Comparison of ENCODE assay signal across 8 cellular contexts in the genomic region with DNA sequence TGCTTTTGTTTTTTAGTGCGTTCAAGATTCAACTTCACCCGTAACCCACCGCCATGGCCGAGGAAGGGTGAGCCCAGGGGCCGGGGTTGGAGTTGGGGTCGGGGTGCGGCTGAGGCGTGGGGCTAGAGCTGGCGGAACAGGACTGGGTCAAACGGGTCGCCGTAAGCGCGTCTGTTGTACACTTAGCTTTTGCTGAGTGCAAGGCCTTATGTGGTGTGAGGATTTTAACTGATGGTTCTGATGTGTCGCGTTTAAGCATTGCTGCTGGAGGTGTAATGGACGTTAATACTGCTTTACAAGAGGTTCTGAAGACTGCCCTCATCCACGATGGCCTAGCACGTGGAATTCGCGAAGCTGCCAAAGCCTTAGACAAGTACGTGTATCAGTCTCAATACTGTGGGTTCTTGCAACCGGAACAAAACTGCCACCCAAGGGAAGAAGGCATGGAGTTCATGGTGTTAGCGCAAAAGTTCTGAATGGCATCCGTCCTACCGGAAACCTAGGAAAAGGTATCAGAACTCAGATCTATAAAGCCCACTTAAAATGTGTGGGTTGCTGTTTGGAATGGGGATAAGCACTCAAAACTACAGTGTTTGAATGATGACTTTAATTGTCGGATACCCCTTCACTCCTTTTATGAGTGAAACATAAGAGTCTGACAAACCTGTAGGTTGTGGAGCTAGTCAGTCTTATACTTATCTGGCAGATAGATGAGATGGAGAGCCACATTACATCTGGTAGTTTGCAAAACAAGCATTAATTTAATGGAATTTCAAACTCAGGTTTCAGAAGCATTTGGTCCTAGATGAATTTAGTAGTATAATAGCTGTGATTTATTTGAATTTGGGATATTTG. TPM values are rescaled to one million over a fixed set of nuclear protein-coding genes. Genes with fewer than 3 reads are reported as not detected.
A peak's percentile ranks its signal among the peaks of the same experiment; 100 is the strongest.
DNase-seq lines count a peak whose midpoint lies in the region; ATAC-seq and TF ChIP-seq lines count a peak whose summit lies in the region.

No MANE protein-coding gene starts in this region.

- H2AK9ac ChIP-seq in IMR-90 (replicated peaks; ENCODE audit: low read depth, low read length, poor library complexity) = peak overlapping the region; percentile 91

- H3K36me3 Mint-ChIP-seq in activated naive CD8-positive, alpha-beta T cell = peaks cover 41% of the 10 kb centered on the region
- peaks cover 56 to 64% of the 10 kb centered on the region in 2 donors for H3K36me3 Mint-ChIP-seq in stimulated activated naive B cell treated with anti-CD40 and anti-IgM and Interleukin-4, amounts not matched to agents 10 μg/mL and 1 μg/mL and 100 μg/mL, for 72 hours

- peak overlapping the region; percentile 63 for H3K4ac ChIP-seq in IMR-90 (ENCODE audit: low read depth, low read length)

- dilution Hi-C loops in IMR-90 (cut with HindIII; ENCODE audit: low sequenced_read_pairs, unreplicated experiment) = no loop called here

- peaks cover 33 to 55% (median 38%) of the 10 kb centered on the region in 10 experiments for H3K4me1 ChIP-seq in BLaER1 treated with 17β-estradiol and CSF1 and Interleukin-3, amounts not matched to agents 10 nM and 100 nM
- H3K4me1 ChIP-seq in IMR-90 (ENCODE audit: control insufficient read depth, insufficient read depth, low read length) = peaks cover 2% of the 10 kb centered on the region
- H3K4me1 ChIP-seq in iPS-18a (ENCODE audit: control insufficient read depth, low read depth, low read length) = peaks cover 22% of the 10 kb centered on the region

- TF ChIP-seq CTCF in IMR-90 (conservative IDR thresholded peaks at IDR 0.05; ENCODE audit: low read depth, low read length) = no peak

- no peak for TF ChIP-seq RAD21 in IMR-90 (IDR thresholded peaks at IDR 0.05; ENCODE audit: low read length)

- no peak overlapping the region for H2AFZ ChIP-seq in IMR-90 (replicated peaks; ENCODE audit: low read length, poor library complexity)

- peak overlapping the region; percentile 35 for H4K91ac ChIP-seq in IMR-90 (ENCODE audit: insufficient read depth, low read depth, low read length)

- H2BK5ac ChIP-seq in IMR-90 (ENCODE audit: low read depth, low read length, poor library complexity, severe bottlenecking) = peak overlapping the region; percentile 31

- no peaks in the 10 kb centered on the region for H3K27me3 ChIP-seq in BLaER1 treated with 17β-estradiol and CSF1 and Interleukin-3, amounts not matched to agents 10 nM and 100 nM
- H3K27me3 ChIP-seq in IMR-90 (ENCODE audit: control insufficient read depth, insufficient read depth, low read length) (no peaks in the 10 kb centered on the region), iPS-18a (ENCODE audit: control insufficient read depth, insufficient read depth, low read length) (no peaks in the 10 kb centered on the region)

- no peaks in the 10 kb centered on the region for H3K27me3 Mint-ChIP-seq in activated naive CD8-positive, alpha-beta T cell
- no peaks in the 10 kb centered on the region for H3K27me3 Mint-ChIP-seq in stimulated activated naive B cell treated with anti-CD40 and anti-IgM and Interleukin-4, amounts not matched to agents 10 μg/mL and 1 μg/mL and 100 μg/mL, for 72 hours

- H4K8ac ChIP-seq in IMR-90 (ENCODE audit: low read depth in 2 of 2, low read length in 2 of 2) = peak overlapping the region; percentile 38 to 78; a peak in 3 of 4 replicates

- H3K18ac ChIP-seq in IMR-90 (ENCODE audit: low read depth, low read length) = no peak overlapping the region

- H3K9me3 ChIP-seq in BLaER1 treated with 17β-estradiol and CSF1 and Interleukin-3, amounts not matched to agents 10 nM and 100 nM (replicated peaks in 1 of 11) = no peaks in the 10 kb centered on the region
- H3K9me3 ChIP-seq in IMR-90 (ENCODE audit: control insufficient read depth, insufficient read depth, low read length) (no peaks in the 10 kb centered on the region), iPS-18a (ENCODE audit: control insufficient read depth, low read depth, low read length) (no peaks in the 10 kb centered on the region)

- WGBS in IMR-90 (ENCODE audit: extremely low coverage in 2 of 2, insufficient read length in 1 of 2), 2 experiments = 0% methylated on average over 2 of the region's 27 CpGs; no CpG with 5 or more reads in 1 of the 2 experiments

- peak overlapping the region; percentile 92 to 98 (median 94) for H3K4me2 ChIP-seq in BLaER1 treated with 17β-estradiol and CSF1 and Interleukin-3, amounts not matched to agents 10 nM and 100 nM
- peak overlapping the region; percentile 100 for H3K4me2 ChIP-seq in IMR-90 (ENCODE audit: low read depth, low read length)

- no peak overlapping the region for H2BK120ac ChIP-seq in IMR-90 (ENCODE audit: low read depth, low read length)

- peak overlapping the region; percentile 67 to 98 (median 95); a peak in 21 of 22 replicates for H3K27ac ChIP-seq in BLaER1 treated with 17β-estradiol and CSF1 and Interleukin-3, amounts not matched to agents 10 nM and 100 nM
- peak overlapping the region; percentile 53 for H3K27ac ChIP-seq in IMR-90 (ENCODE audit: insufficient read depth, low read length)
- peak overlapping the region; percentile 68 for H3K27ac ChIP-seq in iPS-18a (ENCODE audit: low read length)

- peak overlapping the region; percentile 90 for H3K23ac ChIP-seq in IMR-90 (ENCODE audit: low read depth, low read length)

- DNase-seq in IMR-90 (no peak), NCI-H524 treated with DMSO at 0.1 percent for 48 hours (lab: John Stamatoyannopoulos, UW) (no peak)
- DNase-seq in stimulated activated naive B cell treated with anti-CD40 and anti-IgM and Interleukin-4, amounts not matched to agents 10 μg/mL and 1 μg/mL and 100 μg/mL, for 72 hours = no peak
- no peak for DNase-seq in NK-92 treated with Interleukin-12 subunit alpha and Interleukin-12 subunit beta, amount 100 ng/mL, for 24 hours (lab: John Stamatoyannopoulos, UW)

- H3K4me3 Mint-ChIP-seq in activated naive CD8-positive, alpha-beta T cell = peak overlapping the region; percentile 97
- peak overlapping the region; percentile 99 to 100 for H3K4me3 Mint-ChIP-seq in stimulated activated naive B cell treated with anti-CD40 and anti-IgM and Interleukin-4, amounts not matched to agents 10 μg/mL and 1 μg/mL and 100 μg/mL, for 72 hours

- peaks cover 53 to 55% (median 55%) of the 10 kb centered on the region in 11 experiments for H4K20me1 ChIP-seq in BLaER1 treated with 17β-estradiol and CSF1 and Interleukin-3, amounts not matched to agents 10 nM and 100 nM
- H4K20me1 ChIP-seq in IMR-90 (ENCODE audit: insufficient read depth, low read length) = peaks cover 56% of the 10 kb centered on the region

- H3K14ac ChIP-seq in IMR-90 (replicated peaks; ENCODE audit: low read depth, low read length) = peak overlapping the region; percentile 96

- peaks cover 47 to 53% (median 51%) of the 10 kb centered on the region in 11 experiments for H3K36me3 ChIP-seq in BLaER1 treated with 17β-estradiol and CSF1 and Interleukin-3, amounts not matched to agents 10 nM and 100 nM
- peaks cover 37% of the 10 kb centered on the region for H3K36me3 ChIP-seq in IMR-90 (ENCODE audit: control insufficient read depth, insufficient read depth, low read length)
- peaks cover 44% of the 10 kb centered on the region for H3K36me3 ChIP-seq in iPS-18a (ENCODE audit: control insufficient read depth, low read depth, low read length)

- POLR2A ChIA-PET in IMR-90 (lab: Charles Lee; ENCODE audit: unreplicated experiment) = interaction anchor here (0.6 to 2.3 kb wide), 4 partner anchors 16 to 1116 kb away, joined by 3 to 14 read pairs (median 4); partner anchors contain the start of gene SLC18B1

- H3K4me1 Mint-ChIP-seq in activated naive CD8-positive, alpha-beta T cell (ENCODE audit: low read depth) = peaks cover 50% of the 10 kb centered on the region
- H3K4me1 Mint-ChIP-seq in stimulated activated naive B cell treated with anti-CD40 and anti-IgM and Interleukin-4, amounts not matched to agents 10 μg/mL and 1 μg/mL and 100 μg/mL, for 72 hours = peaks cover 30 to 56% of the 10 kb centered on the region in 2 donors

- no peak overlapping the region for H2BK15ac ChIP-seq in IMR-90 (ENCODE audit: low read depth, low read length)

- intact Hi-C loops in IMR-90 (cut with micrococcal nuclease) = loop anchor here (2.0 kb wide), 2 partner anchors 146 to 284 kb away; no protein-coding TSS in a partner anchor

- TF ChIP-seq POLR2A in IMR-90 (IDR thresholded peaks at IDR 0.05; ENCODE audit: low read depth, low read length) = no peak

- peak overlapping the region; percentile 12; the same call in 1 of the 2 replicates for H4K5ac ChIP-seq in IMR-90 (ENCODE audit: low read depth, low read length)

- peaks cover 25 to 50% of the 10 kb centered on the region in 2 experiments for H3K79me1 ChIP-seq in IMR-90 (ENCODE audit: low read depth in 1 of 2, low read length in 2 of 2)

- H3K56ac ChIP-seq in IMR-90 (ENCODE audit: extremely low read depth, insufficient read depth, low read length) = peak overlapping the region; percentile 83

- peaks cover 10% of the 10 kb centered on the region for H3K9me1 ChIP-seq in IMR-90 (ENCODE audit: insufficient read depth, low read length)

- H2AK5ac ChIP-seq in IMR-90 (ENCODE audit: low read depth, low read length) = peak overlapping the region; percentile 97

- in situ Hi-C loops in IMR-90 (cut with MboI; ENCODE audit: low sequenced_read_pairs) = no loop called here

- TSS peak; percentile 69 for BruUV-seq in IMR-90 (replicated peaks; lab: Mats Ljungman, UMichigan)

- CTCF ChIA-PET in IMR-90 (lab: Yijun Ruan, JAX) = interaction anchor here (0.7 to 1.9 kb wide), 2 partner anchors 15 to 735 kb away, joined by 3 to 5 read pairs; no protein-coding TSS in a partner anchor

- ATAC-seq in GM21390 (IDR thresholded peaks at IDR 0.05; ENCODE audit: unreplicated experiment) (peak; percentile 6), IMR-90 (ENCODE audit: low read depth) (peak; percentile 1)
- peak; percentile 4 to 8 for ATAC-seq in stimulated activated naive B cell treated with anti-CD40 and anti-IgM and Interleukin-4, amounts not matched to agents 10 μg/mL and 1 μg/mL and 100 μg/mL, for 72 hours (replicated peaks)

- peak overlapping the region; percentile 90 to 99 (median 96) for H3K9ac ChIP-seq in BLaER1 treated with 17β-estradiol and CSF1 and Interleukin-3, amounts not matched to agents 10 nM and 100 nM
- H3K9ac ChIP-seq in IMR-90 (ENCODE audit: low read depth, low read length) (peak overlapping the region; percentile 80), iPS-18a (ENCODE audit: low read length) (peak overlapping the region; percentile 93)

- peak overlapping the region; percentile 78 to 96 (median 88) for H3K4me3 ChIP-seq in BLaER1 treated with 17β-estradiol and CSF1 and Interleukin-3, amounts not matched to agents 10 nM and 100 nM
- peak overlapping the region; percentile 62 for H3K4me3 ChIP-seq in IMR-90 (ENCODE audit: insufficient read depth, low read depth, low read length)
- peak overlapping the region; percentile 98 for H3K4me3 ChIP-seq in iPS-18a (ENCODE audit: low read length)

- H3K27ac Mint-ChIP-seq in activated naive CD8-positive, alpha-beta T cell = peak overlapping the region; percentile 99
- H3K27ac Mint-ChIP-seq in stimulated activated naive B cell treated with anti-CD40 and anti-IgM and Interleukin-4, amounts not matched to agents 10 μg/mL and 1 μg/mL and 100 μg/mL, for 72 hours = peak overlapping the region; percentile 100

- H3K9me3 Mint-ChIP-seq in activated naive CD8-positive, alpha-beta T cell (ENCODE audit: low read depth) = no peaks in the 10 kb centered on the region
- H3K9me3 Mint-ChIP-seq in stimulated activated naive B cell treated with anti-CD40 and anti-IgM and Interleukin-4, amounts not matched to agents 10 μg/mL and 1 μg/mL and 100 μg/mL, for 72 hours = no peaks in the 10 kb centered on the region

- H2BK20ac ChIP-seq in IMR-90 (ENCODE audit: low read depth, low read length) = no peak overlapping the region

RNA-seq across cellular contexts. Expression of gene RPS12, which starts 0.6 kb away (rescaled TPM):
- 1,529 and 2,604 TPM in 2 replicates for total RNA-seq in IMR-90 (2012; rRNA removed)
- 3,906 and 3,925 TPM in 2 replicates for polyA plus RNA-seq in IMR-90 (2012; rRNA removed)
- 4,661 and 5,209 TPM in 2 replicates for polyA plus RNA-seq in IMR-90 (2012; cell fraction: cytosol; rRNA removed)
- polyA plus RNA-seq in IMR-90 (2012; cell fraction: nucleus; rRNA removed; ENCODE audit: low replicate concordance) = 958 and 2,207 TPM in 2 replicates

RNA-seq across cellular contexts. Expression of gene SLC18B1, which starts 16.5 kb away (rescaled TPM):
- total RNA-seq in IMR-90 (2012; rRNA removed) = 2.5 and 6.4 TPM in 2 replicates
- polyA plus RNA-seq in IMR-90 (2012; rRNA removed) = 1.7 and 2.4 TPM in 2 replicates
- 0.41 and 0.60 TPM in 2 replicates for polyA plus RNA-seq in IMR-90 (2012; cell fraction: cytosol; rRNA removed)
- 0.36 and 3.9 TPM in 2 replicates for polyA plus RNA-seq in IMR-90 (2012; cell fraction: nucleus; rRNA removed; ENCODE audit: low replicate concordance)

RNA-seq across cellular contexts. Expression of gene VNN2, which starts 57.2 kb away (rescaled TPM):
- total RNA-seq in IMR-90 (2012; rRNA removed) = not detected in 2 replicates
- not detected in 2 replicates for polyA plus RNA-seq in IMR-90 (2012; rRNA removed)
- polyA plus RNA-seq in IMR-90 (2012; cell fraction: cytosol; rRNA removed) = not detected in 2 replicates
- not detected in 2 replicates for polyA plus RNA-seq in IMR-90 (2012; cell fraction: nucleus; rRNA removed; ENCODE audit: low replicate concordance)
